In the genomic region with DNA sequence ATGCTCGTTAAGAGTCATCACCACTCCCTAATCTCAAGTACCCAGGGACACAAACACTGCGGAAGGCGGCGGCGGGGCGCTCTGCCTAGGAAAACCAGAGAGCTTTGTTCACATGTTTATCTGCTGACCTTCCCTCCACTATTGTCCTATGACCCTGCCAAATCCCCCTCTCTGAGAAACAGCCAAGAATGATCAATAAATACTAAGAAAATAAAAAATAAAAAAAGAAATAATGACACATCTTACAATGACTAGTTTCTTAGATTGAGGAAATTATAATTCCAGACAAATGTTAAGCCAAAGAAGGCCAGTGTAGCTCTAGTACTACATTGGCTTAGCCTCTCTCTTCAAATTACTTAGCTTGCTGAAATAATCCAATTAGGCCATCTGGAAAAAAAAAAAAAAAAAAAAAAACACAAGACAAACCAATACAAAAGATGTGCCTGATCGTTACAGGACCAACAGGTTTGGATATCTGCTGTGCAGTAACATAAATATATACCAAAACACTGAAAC, we compare ENCODE assay signal across 16 cellular contexts. TPM values are rescaled to one million over a fixed set of nuclear protein-coding genes. Genes with fewer than 3 reads are reported as not detected.
A peak's percentile ranks its signal among the peaks of the same experiment; 100 is the strongest.
DNase-seq lines count a peak whose midpoint lies in the region; TF ChIP-seq lines count a peak whose summit lies in the region.
"Had no signal": no experiment of that assay in that cellular context is flagged by ENCODE, and none has a peak within 500 bp of the region (broad histone marks: within the 10 kb centered on the region; RNA-seq: fewer than 3 reads in every experiment).

No MANE protein-coding gene starts in this region.

- H3K9me3 ChIP-seq in breast epithelium (peaks cover 0 to 8% of the 10 kb centered on the region in 2 donors), smooth muscle cell (replicated peaks; ENCODE audit: low read depth) (no peaks in the 10 kb centered on the region), neuronal stem cell (replicated peaks in 1 of 2; ENCODE audit: control insufficient read depth in 2 of 2, insufficient read depth in 1 of 2, low read depth in 1 of 2, low read length in 2 of 2) (peaks cover 0 to 2% of the 10 kb centered on the region in 2 donors), SK-N-SH (no peaks in the 10 kb centered on the region)
- H3K9me3 ChIP-seq: psoas muscle, thoracic aorta had no signal

- peak overlapping the region; percentile 84 for H3K27ac Mint-ChIP-seq in MCF 10A (ENCODE audit: low read depth, unreplicated experiment)

- H3K14ac ChIP-seq in neuronal stem cell (ENCODE audit: low read length), result no peak overlapping the region

- no peaks in the 10 kb centered on the region for H3K9me2 ChIP-seq in SK-N-SH

- H2BK5ac ChIP-seq in neuronal stem cell (ENCODE audit: low read length), result no peak overlapping the region

- no peaks in the 10 kb centered on the region for H3K27me3 ChIP-seq in breast epithelium
- H3K27me3 ChIP-seq in smooth muscle cell (ENCODE audit: low read depth), result no peaks in the 10 kb centered on the region
- no peaks in the 10 kb centered on the region for H3K27me3 ChIP-seq in neuronal stem cell (ENCODE audit: control insufficient read depth in 3 of 3, insufficient read depth in 3 of 3, low read depth in 1 of 3, low read length in 3 of 3)
- peaks cover 8% of the 10 kb centered on the region; the same call in 1 of the 2 replicates for H3K27me3 ChIP-seq in SK-N-SH (ENCODE audit: insufficient read depth)

- no peak overlapping the region for H2BK12ac ChIP-seq in neuronal stem cell (ENCODE audit: low read length)

- DNase-seq in MCF 10A (ENCODE audit: unreplicated experiment) (no peak), breast epithelium (ENCODE audit: low spot score in 2 of 2) (no peak), NCI-H524 (lab: John Stamatoyannopoulos, UW) (peak; percentile 83 to 85), epithelial cell of esophagus (ENCODE audit: low read depth) (peak; percentile 40), smooth muscle cell (lab: John Stamatoyannopoulos, UW; ENCODE audit: unreplicated experiment) (no peak), neuronal stem cell (ENCODE audit: low spot score) (no peak), SK-N-SH (no peak)
- DNase-seq in activated naive CD4-positive, alpha-beta T cell (lab: John Stamatoyannopoulos, UW), result no peak
- DNase-seq: activated CD4-positive, alpha-beta T cell treated with anti-CD3 and anti-CD28 coated beads, Interleukin-2, amount 50 U/mL, for 4 hours; activated effector memory CD4-positive, alpha-beta T cell treated with anti-CD3 and anti-CD28 coated beads, Interleukin-2, amount 50 U/mL, for 16 hours; caudate nucleus; foreskin melanocyte; NCI-H2081; psoas muscle had no signal

- no peaks in the 10 kb centered on the region for H3K27me3 Mint-ChIP-seq in MCF 10A (ENCODE audit: insufficient read depth, unreplicated experiment)

- H3F3A ChIP-seq in smooth muscle cell (ENCODE audit: low read depth), result no peaks in the 10 kb centered on the region
- peaks cover 6% of the 10 kb centered on the region for H3F3A ChIP-seq in SK-N-SH (replicated peaks; ENCODE audit: insufficient read depth)

- no peaks in the 10 kb centered on the region for H3K4me1 ChIP-seq in breast epithelium
- H3K4me1 ChIP-seq in smooth muscle cell (ENCODE audit: low read depth), result peaks cover 3% of the 10 kb centered on the region
- peaks cover 1 to 3% of the 10 kb centered on the region in 2 donors for H3K4me1 ChIP-seq in neuronal stem cell (ENCODE audit: control insufficient read depth in 2 of 2, insufficient read depth in 1 of 2, low read depth in 1 of 2, low read length in 2 of 2)
- H3K4me1 ChIP-seq in SK-N-SH (ENCODE audit: control insufficient read depth in 1 of 2, insufficient read depth in 2 of 2, low read depth in 1 of 2, low read length in 1 of 2), result no peaks in the 10 kb centered on the region
- H3K4me1 ChIP-seq: psoas muscle had no signal

- H4K8ac ChIP-seq in neuronal stem cell (ENCODE audit: low read depth, low read length), result no peak overlapping the region

- no peaks in the 10 kb centered on the region for H3K79me1 ChIP-seq in neuronal stem cell (ENCODE audit: low read depth, low read length)

- H3K27ac ChIP-seq in breast epithelium, result no peak overlapping the region
- peak overlapping the region; percentile 49 for H3K27ac ChIP-seq in smooth muscle cell (ENCODE audit: low read depth)
- H3K27ac ChIP-seq in neuronal stem cell (replicated peaks; ENCODE audit: low read length), result no peak overlapping the region
- H3K27ac ChIP-seq in SK-N-SH (ENCODE audit: low read depth in 2 of 2, low read length in 1 of 2), result no peak overlapping the region
- H3K27ac ChIP-seq: psoas muscle, thoracic aorta had no signal

- no peak overlapping the region for H4K91ac ChIP-seq in neuronal stem cell (ENCODE audit: low read depth, low read length, poor library complexity)

- H3K4me3 Mint-ChIP-seq in MCF 10A (ENCODE audit: unreplicated experiment), result no peak overlapping the region

- POLR2A ChIA-PET in MCF 10A (lab: Yijun Ruan, JAX) (interaction anchor here (0.6 to 1.4 kb wide), 3 partner anchors 60 to 85 kb away, joined by 4 to 13 read pairs (median 4); no protein-coding TSS in a partner anchor), SK-N-SH (lab: Yijun Ruan, JAX) (no interaction called here)

- no peak overlapping the region for H2AK5ac ChIP-seq in neuronal stem cell (ENCODE audit: low read depth, low read length)

- H3K4me1 Mint-ChIP-seq in MCF 10A (ENCODE audit: insufficient read depth, unreplicated experiment), result peaks cover 20% of the 10 kb centered on the region

- no peak overlapping the region for H2BK120ac ChIP-seq in neuronal stem cell (ENCODE audit: low read depth, low read length)

- no peaks in the 10 kb centered on the region for H4K20me1 ChIP-seq in smooth muscle cell (ENCODE audit: low read depth)
- no peaks in the 10 kb centered on the region for H4K20me1 ChIP-seq in SK-N-SH (ENCODE audit: insufficient read depth)

- H3K9ac ChIP-seq in smooth muscle cell (ENCODE audit: low read depth) (no peak overlapping the region), neuronal stem cell (ENCODE audit: low read depth, low read length, poor library complexity) (no peak overlapping the region), SK-N-SH (no peak overlapping the region)

- no peaks in the 10 kb centered on the region for H3K79me2 ChIP-seq in smooth muscle cell (ENCODE audit: low read depth)
- H3K79me2 ChIP-seq in SK-N-SH (ENCODE audit: insufficient read depth), result no peaks in the 10 kb centered on the region

- intact Hi-C loops in MCF 10A (cut with micrococcal nuclease), result no loop called here
- intact Hi-C loops in breast epithelium (cut with DNase I; ENCODE audit: low total_unique reads), result no loop called here

- CTCF ChIA-PET in MCF 10A (lab: Yijun Ruan, JAX) (interaction anchor here (0.6 to 0.7 kb wide), 2 partner anchors 17 to 32 kb away, joined by 3 to 4 read pairs; no protein-coding TSS in a partner anchor), SK-N-SH (lab: Yijun Ruan, JAX) (interaction anchor here (1.3 kb wide), 1 partner anchor 15 kb away, joined by 3 read pairs; no protein-coding TSS in a partner anchor)

- H3K18ac ChIP-seq in neuronal stem cell (ENCODE audit: low read length), result no peak overlapping the region

- H3K36me3 Mint-ChIP-seq in MCF 10A (ENCODE audit: insufficient read depth, unreplicated experiment), result no peaks in the 10 kb centered on the region

- TF ChIP-seq POLR2A in breast epithelium (IDR thresholded peaks at IDR 0.05), result no peak

- no peak overlapping the region for H3K23ac ChIP-seq in neuronal stem cell (ENCODE audit: low read depth, low read length, poor library complexity)

- no peak for TF ChIP-seq EP300 in SK-N-SH (IDR thresholded peaks at IDR 0.05; ENCODE audit: borderline replicate concordance in 1 of 2, low read depth in 1 of 2, low read length in 1 of 2)

- WGBS in smooth muscle cell (ENCODE audit: low lambda C conversion rate), result 28% methylated on average over 7 of the region's 7 CpGs
- no CpG with 5 or more reads among the region's 7 CpGs for WGBS in neuronal stem cell (ENCODE audit: extremely low coverage in 2 of 2, insufficient read length in 2 of 2, insufficient replicate concordance in 1 of 2), 2 donors
- WGBS in SK-N-SH (ENCODE audit: low lambda C conversion rate), result 15% methylated on average over 7 of the region's 7 CpGs

- no peak overlapping the region for H2AFZ ChIP-seq in smooth muscle cell (ENCODE audit: low read depth)
- no peak overlapping the region for H2AFZ ChIP-seq in neuronal stem cell (ENCODE audit: low read length)
- H2AFZ ChIP-seq in SK-N-SH (ENCODE audit: low read depth), result no peak overlapping the region

- H3K4me2 ChIP-seq in smooth muscle cell (no peak overlapping the region), neuronal stem cell (ENCODE audit: insufficient read depth, low read length, poor library complexity, severe bottlenecking) (no peak overlapping the region), SK-N-SH (no peak overlapping the region)

- H2BK15ac ChIP-seq in neuronal stem cell (ENCODE audit: low read length), result no peak overlapping the region

- H3K36me3 ChIP-seq in breast epithelium (no peaks in the 10 kb centered on the region), smooth muscle cell (ENCODE audit: low read depth) (no peaks in the 10 kb centered on the region), neuronal stem cell (replicated peaks in 1 of 2; ENCODE audit: control insufficient read depth in 2 of 2, insufficient read depth in 2 of 2, low read length in 2 of 2) (no peaks in the 10 kb centered on the region), SK-N-SH (replicated peaks in 1 of 2; ENCODE audit: control insufficient read depth in 1 of 2, insufficient read depth in 2 of 2, low read length in 1 of 2) (no peaks in the 10 kb centered on the region)
- H3K36me3 ChIP-seq: thoracic aorta had no signal

- no peak overlapping the region for H3K4ac ChIP-seq in neuronal stem cell (ENCODE audit: low read length)

- TF ChIP-seq RAD21 in SK-N-SH (IDR thresholded peaks at IDR 0.05; ENCODE audit: low read length), result no peak

- H3K9me3 Mint-ChIP-seq in MCF 10A (ENCODE audit: unreplicated experiment), result no peaks in the 10 kb centered on the region

- H3K4me3 ChIP-seq in breast epithelium (no peak overlapping the region), epithelial cell of esophagus (ENCODE audit: low read length) (no peak overlapping the region), smooth muscle cell (no peak overlapping the region), neuronal stem cell (ENCODE audit: low read length in 2 of 2) (no peak overlapping the region), SK-N-SH (ENCODE audit: low read depth in 2 of 2, low read length in 1 of 2) (no peak overlapping the region)
- H3K4me3 ChIP-seq: lung, psoas muscle, thoracic aorta had no signal

- TSS peak; percentile 70 for BruUV-seq in MCF 10A (replicated peaks; lab: Mats Ljungman, UMichigan)

- TF ChIP-seq CTCF in MCF 10A (IDR thresholded peaks at IDR 0.05; ENCODE audit: unreplicated experiment) (no peak), breast epithelium (IDR thresholded peaks at IDR 0.05) (no peak), epithelial cell of esophagus (IDR thresholded peaks at IDR 0.05; ENCODE audit: insufficient read depth, low read depth, low read length, missing control alignments) (no peak), smooth muscle cell (IDR thresholded peaks at IDR 0.05; ENCODE audit: borderline replicate concordance, insufficient read depth, poor library complexity, severe bottlenecking) (no peak), SK-N-SH (IDR thresholded peaks at IDR 0.05) (no peak)

RNA-seq across cellular contexts. Expression of gene ANXA2R, which starts 58.0 kb away (rescaled TPM):
- total RNA-seq in MCF 10A (2022) (0.98 and 1.3 TPM in 2 replicates), breast epithelium (1 to 10 TPM; 3.2 to 5.4 (median 4.6) TPM), smooth muscle cell (0.40 and 1.5 TPM in 2 replicates)
- polyA plus RNA-seq in smooth muscle cell (0.83 TPM in 1 of 2 replicates, not detected in the other), SK-N-SH (2012; rRNA removed) (1.7 and 1.9 TPM in 2 replicates)
- 0.07 TPM for polyA plus RNA-seq in neuronal stem cell (2013, experiment 1 of 2)
- 0.07 TPM for polyA plus RNA-seq in neuronal stem cell (2013, experiment 2 of 2)
- polyA plus RNA-seq in SK-N-SH (2012; cell fraction: cytosol; rRNA removed), result 0.88 and 1.4 TPM in 2 replicates
- polyA plus RNA-seq in SK-N-SH (2012; cell fraction: nucleus; rRNA removed), result 3.7 and 5.4 TPM in 2 replicates

Comparison
In these comparisons a context has a peak if more than half of its experiments do, and no peak if none do; other contexts are left out.
1. DNase-seq: peak in NCI-H524 (2 of 2) and epithelial cell of esophagus (single experiment); none in MCF 10A (single experiment), breast epithelium (0 of 2), smooth muscle cell (single experiment), activated naive CD4-positive, alpha-beta T cell (0 of 4), neuronal stem cell (single experiment) and SK-N-SH (single experiment).